33 cellular contexts compared by ENCODE assay signal in genomic region chr2:176895158-176895557, GRCh38.
"Had no signal": no experiment of that assay in that cellular context is flagged by ENCODE, and none has a peak within 500 bp of the region (broad histone marks: within the 10 kb centered on the region; RNA-seq: fewer than 3 reads in every experiment).

No MANE protein-coding gene starts in this region.

- H3K9me3 ChIP-seq: adrenal gland, body of pancreas, breast epithelium had no signal

- DNase-seq: activated B cell treated with CpG ODN at 0.5 μM for 24 hours; activated CD4-positive, alpha-beta memory T cell treated with anti-CD3 and anti-CD28 coated beads for 36 hours; activated CD4-positive, alpha-beta T cell treated with anti-CD3 and anti-CD28 coated beads for 4 hours; activated CD4-positive, alpha-beta T cell treated with anti-CD3 and anti-CD28 coated beads, Interleukin-2, amount 10 ng/mL, durations not matched to agents 24 days and 14 days; activated CD4-positive, alpha-beta T cell treated with anti-CD3 and anti-CD28 coated beads, Interleukin-2, amount 50 U/mL, for 1 hour; activated CD4-positive, alpha-beta T cell treated with anti-CD3 and anti-CD28 coated beads, Interleukin-2, amount 50 U/mL, for 4 hours; activated CD4-positive, CD25-positive, alpha-beta regulatory T cell treated with anti-CD3 and anti-CD28 coated beads, Interleukin-2, amount 50 U/mL, for 72 hours; activated CD8-positive, alpha-beta memory T cell treated with anti-CD3 and anti-CD28 coated beads, Interleukin-2, amount 50 U/mL, for 4 hours; activated CD8-positive, alpha-beta T cell treated with anti-CD3 and anti-CD28 coated beads for 36 hours; activated effector memory CD4-positive, alpha-beta T cell treated with anti-CD3 and anti-CD28 coated beads, Interleukin-2, amount 50 U/mL, for 16 hours; activated gamma-delta T cell treated with Interleukin-2 at 50 U/mL for 16 hours; activated naive CD4-positive, alpha-beta T cell; activated naive CD4-positive, alpha-beta T cell treated with anti-CD3 and anti-CD28 coated beads for 36 hours; activated naive CD4-positive, alpha-beta T cell treated with anti-CD3 and anti-CD28 coated beads, Interleukin-2, amount 50 U/mL, for 16 hours; activated naive CD8-positive, alpha-beta T cell treated with anti-CD3 and anti-CD28 coated beads for 36 hours; activated T-cell treated with anti-CD3 and anti-CD28 coated beads for 4 hours; activated T-cell treated with anti-CD3 and anti-CD28 coated beads, Interleukin-2, amount 50 U/mL, for 1 hour; activated T-cell treated with anti-CD3 and anti-CD28 coated beads, Interleukin-2, amount 50 U/mL, for 4 hours; activated T-cell treated with anti-CD3 and anti-CD28 coated beads, Interleukin-2, amount 50 U/mL, for 72 hours; adrenal gland; amniotic stem cell; aorta; body of pancreas; brain microvascular endothelial cell; central memory CD4-positive, alpha-beta T cell; T-helper 2 cell; T-helper 9 cell had no signal

- H3K27me3 ChIP-seq: adrenal gland, body of pancreas, brain microvascular endothelial cell, breast epithelium had no signal

- FAIRE-seq: astrocyte, TTC549 had no signal

- ATAC-seq: activated CD8-positive, alpha-beta T cell treated with anti-CD3 and anti-CD28 coated beads for 36 hours; activated naive CD4-positive, alpha-beta T cell treated with anti-CD3 and anti-CD28 coated beads, Interleukin-2, amount 50 U/mL, for 72 hours; activated T-cell treated with anti-CD3 and anti-CD28 coated beads, Interleukin-2, amount 50 U/mL, for 4 hours; activated T-cell treated with anti-CD3 and anti-CD28 coated beads, Interleukin-2, amount 50 U/mL, for 72 hours; activated T-helper 17 cell treated with anti-CD3 and anti-CD28 coated beads, Interleukin-2, amount 50 U/mL, for 72 hours; body of pancreas had no signal

- H3K36me3 ChIP-seq: adrenal gland, brain microvascular endothelial cell, breast epithelium had no signal

- H3K4me1 ChIP-seq: adrenal gland, body of pancreas, breast epithelium had no signal

- H3K4me3 ChIP-seq: adrenal gland, body of pancreas, breast epithelium had no signal

- H3K27ac ChIP-seq: adrenal gland, body of pancreas, brain microvascular endothelial cell, breast epithelium, VCaP had no signal
